Comparison of ENCODE assay signal across 8 cellular contexts in the genomic region with DNA sequence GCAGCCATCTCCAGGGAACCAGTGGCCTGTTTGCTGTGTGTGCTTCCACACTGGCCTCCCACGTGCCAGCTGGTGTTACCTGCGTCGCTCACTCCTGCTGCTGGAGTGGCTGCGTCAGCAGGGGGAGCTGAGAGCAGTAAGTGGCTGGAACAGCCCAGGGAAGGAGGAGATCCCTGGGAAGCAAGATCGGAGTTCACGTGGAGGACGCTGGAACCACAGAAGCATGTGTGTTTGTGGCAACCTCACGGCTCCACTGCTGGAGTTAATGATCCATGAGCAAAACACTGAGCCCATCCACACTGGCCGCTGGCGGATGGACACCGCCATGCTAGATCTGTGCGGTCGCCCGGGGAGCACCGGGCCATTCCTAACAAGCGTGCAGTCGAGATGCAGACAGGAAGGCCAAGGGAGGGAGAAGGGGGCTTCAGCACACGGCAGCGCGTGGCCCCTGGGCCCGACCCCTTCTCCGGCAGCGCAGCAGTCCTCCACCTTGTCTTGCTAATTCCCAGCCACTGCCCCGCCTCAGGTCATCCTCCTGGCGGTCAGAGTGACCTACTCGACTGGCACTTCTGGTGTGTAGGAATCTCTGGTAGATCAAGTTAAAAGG.
DNase-seq lines count a peak whose midpoint lies in the region; ATAC-seq and TF ChIP-seq lines count a peak whose summit lies in the region.

No MANE protein-coding gene starts in this region.

- no peak overlapping the region for H3K9ac ChIP-seq in neural progenitor cell

- peaks cover 10% of the 10 kb centered on the region for H3K9me3 Mint-ChIP-seq in neural progenitor cell

- peaks cover 9% of the 10 kb centered on the region for H3K27me3 Mint-ChIP-seq in neural progenitor cell (ENCODE audit: insufficient read depth, low read depth)

- H3K36me3 ChIP-seq in neural progenitor cell = no peaks in the 10 kb centered on the region

- H2AFZ ChIP-seq in neural progenitor cell (replicated peaks) = peak overlapping the region; percentile 89

- H4K20me1 ChIP-seq in neural progenitor cell (ENCODE audit: low read depth) = no peaks in the 10 kb centered on the region

- H3K27ac ChIP-seq in neural progenitor cell = no peak overlapping the region

- H3K4me1 Mint-ChIP-seq in neural progenitor cell = peaks cover 6% of the 10 kb centered on the region

- peak; percentile 80 for TF ChIP-seq CTCF in epithelial cell of proximal tubule (conservative IDR thresholded peaks at IDR 0.05; ENCODE audit: low read depth, low read length)
- peak; percentile 54 for TF ChIP-seq CTCF in neural progenitor cell (IDR thresholded peaks at IDR 0.05)

- H3K36me3 Mint-ChIP-seq in neural progenitor cell = no peaks in the 10 kb centered on the region

- DNase-seq in DMS153 treated with DMSO at 0.1 percent for 48 hours (lab: John Stamatoyannopoulos, UW; ENCODE audit: unreplicated experiment) (peak; percentile 69), NCI-H510A treated with DMSO at 0.1 percent for 48 hours (lab: John Stamatoyannopoulos, UW) (peak; percentile 48), epithelial cell of proximal tubule (ENCODE audit: low read depth) (peak; percentile 80), neural progenitor cell (ENCODE audit: low spot score) (peak; percentile 68), NCI-H2081 treated with DMSO at 0.1 percent for 48 hours (lab: John Stamatoyannopoulos, UW) (no peak), Kasumi-1 (lab: John Stamatoyannopoulos, UW) (no peak)

- no peak overlapping the region for H3K27ac Mint-ChIP-seq in neural progenitor cell

- H3K4me1 ChIP-seq in neural progenitor cell = peaks cover 6% of the 10 kb centered on the region

- no peak overlapping the region for H3K4me3 Mint-ChIP-seq in neural progenitor cell

- H3K4me2 ChIP-seq in neural progenitor cell = no peak overlapping the region

- H3K9me3 ChIP-seq in neural progenitor cell (ENCODE audit: low read depth) = no peaks in the 10 kb centered on the region

- no peaks in the 10 kb centered on the region for H3K79me2 ChIP-seq in neural progenitor cell (ENCODE audit: low read depth)

- peaks cover 6% of the 10 kb centered on the region for H3F3A ChIP-seq in neural progenitor cell (ENCODE audit: low read depth)

- H3K27me3 ChIP-seq in neural progenitor cell = no peaks in the 10 kb centered on the region

- no peak for ATAC-seq in GM19395 (IDR thresholded peaks at IDR 0.05; ENCODE audit: unreplicated experiment)
- ATAC-seq in GM21381 (IDR thresholded peaks at IDR 0.05; ENCODE audit: unreplicated experiment) = no peak

- peak overlapping the region; percentile 49 for H3K4me3 ChIP-seq in epithelial cell of proximal tubule (ENCODE audit: low read depth, low read length)
- no peak overlapping the region for H3K4me3 ChIP-seq in neural progenitor cell

Comparison
In these comparisons a context has a peak if more than half of its experiments do, and no peak if none do; other contexts are left out.
1. DNase-seq: peak in DMS153 treated with DMSO at 0.1 percent for 48 hours (single experiment), NCI-H510A treated with DMSO at 0.1 percent for 48 hours (single experiment), epithelial cell of proximal tubule (single experiment) and neural progenitor cell (single experiment); none in NCI-H2081 treated with DMSO at 0.1 percent for 48 hours (single experiment) and Kasumi-1 (0 of 2).